Comparison of ENCODE assay signal across 9 cellular contexts in genomic region chr16:66427871-66428681, GRCh38. TPM values are rescaled to one million over a fixed set of nuclear protein-coding genes. Genes with fewer than 3 reads are reported as not detected.
DNase-seq lines count a peak whose midpoint lies in the region; ATAC-seq and TF ChIP-seq lines count a peak whose summit lies in the region.
"Had no signal": no experiment of that assay in that cellular context is flagged by ENCODE, and none has a peak within 500 bp of the region (broad histone marks: within the 10 kb centered on the region; RNA-seq: fewer than 3 reads in every experiment).

No MANE protein-coding gene starts in this region.

- DNase-seq in GM20000 (ENCODE audit: low spot score), result peak; percentile 38
- no peak for DNase-seq in activated naive CD8-positive, alpha-beta T cell treated with anti-CD3 and anti-CD28 coated beads, Interleukin-2, amount 50 U/mL, for 24 hours
- DNase-seq in sciatic nerve (ENCODE audit: low spot score), result no peak
- no peak for DNase-seq in NCI-H2107 treated with DMSO at 0.1 percent for 48 hours (lab: John Stamatoyannopoulos, UW; ENCODE audit: unreplicated experiment)
- DNase-seq in midbrain (lab: John Stamatoyannopoulos, UW), result no peak
- DNase-seq in GM10248 (ENCODE audit: extremely low spot score), result no peak
- DNase-seq: cortex of kidney had no signal

- peaks cover 4% of the 10 kb centered on the region for H3K4me1 Mint-ChIP-seq in activated naive CD8-positive, alpha-beta T cell treated with anti-CD3 and anti-CD28 coated beads, Interleukin-2, amount 50 U/mL, for 24 hours

- peak; percentile 17 for ATAC-seq in activated naive CD8-positive, alpha-beta T cell treated with anti-CD3 and anti-CD28 coated beads, Interleukin-2, amount 50 U/mL, for 24 hours
- peak; percentile 64 for ATAC-seq in sciatic nerve
- ATAC-seq in HG02852 (IDR thresholded peaks at IDR 0.05; ENCODE audit: unreplicated experiment), result no peak

- H3K4me3 ChIP-seq in iPS-11a (ENCODE audit: low read depth, low read length), result peak overlapping the region; percentile 42

- no peaks in the 10 kb centered on the region for H3K36me3 Mint-ChIP-seq in activated naive CD8-positive, alpha-beta T cell treated with anti-CD3 and anti-CD28 coated beads, Interleukin-2, amount 50 U/mL, for 24 hours (ENCODE audit: low read depth)

- CTCF ChIA-PET in GM10248 (lab: Yijun Ruan, JAX), result interaction anchor here (1.3 kb wide), 1 partner anchor 24 kb away, joined by 3 read pairs; no protein-coding TSS in a partner anchor

- TF ChIP-seq CTCF in GM20000 (IDR thresholded peaks at IDR 0.05; ENCODE audit: extremely low read depth, missing control alignments), result no peak
- TF ChIP-seq CTCF in GM10248 (IDR thresholded peaks at IDR 0.05; ENCODE audit: control extremely low read depth, extremely low read depth, low read depth, missing control alignments), result no peak

- POLR2A ChIA-PET in GM10248 (lab: Yijun Ruan, JAX), result no interaction called here

- intact Hi-C loops in sciatic nerve (cut with DNase I), result no loop called here

- peaks cover 71% of the 10 kb centered on the region for H3K27me3 Mint-ChIP-seq in activated naive CD8-positive, alpha-beta T cell treated with anti-CD3 and anti-CD28 coated beads, Interleukin-2, amount 50 U/mL, for 24 hours

- no peaks in the 10 kb centered on the region for H3K9me3 Mint-ChIP-seq in activated naive CD8-positive, alpha-beta T cell treated with anti-CD3 and anti-CD28 coated beads, Interleukin-2, amount 50 U/mL, for 24 hours

- no peak overlapping the region for H3K27ac Mint-ChIP-seq in activated naive CD8-positive, alpha-beta T cell treated with anti-CD3 and anti-CD28 coated beads, Interleukin-2, amount 50 U/mL, for 24 hours

- H3K4me3 Mint-ChIP-seq in activated naive CD8-positive, alpha-beta T cell treated with anti-CD3 and anti-CD28 coated beads, Interleukin-2, amount 50 U/mL, for 24 hours, result peak overlapping the region; percentile 33

RNA-seq across cellular contexts. Expression of gene BEAN1, which starts 1.0 kb away (rescaled TPM):
- total RNA-seq in sciatic nerve, result 1.8 TPM
